15 cellular contexts compared by ENCODE assay signal in the genomic region with DNA sequence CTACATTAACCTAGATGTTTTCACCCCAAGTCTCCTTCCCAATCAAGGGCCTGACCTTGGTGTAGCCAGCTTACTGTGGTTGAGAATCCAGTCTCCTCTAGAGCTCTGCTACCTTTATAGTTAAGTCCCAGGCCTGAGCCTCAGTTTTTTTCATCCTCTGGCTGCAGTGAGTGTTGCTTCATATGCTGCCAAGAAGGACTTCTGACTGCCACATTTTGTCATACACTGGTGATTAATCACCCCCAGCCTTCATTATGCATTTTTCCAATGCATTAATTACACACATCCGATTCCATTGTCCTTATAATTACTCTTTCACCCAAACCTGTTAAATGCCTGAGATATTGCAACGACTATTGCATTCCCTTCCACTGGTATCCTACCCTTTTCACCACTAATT.
"Had no signal": no experiment of that assay in that cellular context is flagged by ENCODE, and none has a peak within 500 bp of the region (broad histone marks: within the 10 kb centered on the region; RNA-seq: fewer than 3 reads in every experiment).

No MANE protein-coding gene starts in this region.

- H3K27me3 Mint-ChIP-seq: activated naive CD4-positive, alpha-beta T cell treated with anti-CD3 and anti-CD28 coated beads, Interleukin-2, amount 10 ng/mL, durations not matched to agents 7 days and 5 days had no signal

- H3K36me3 Mint-ChIP-seq: activated naive CD4-positive, alpha-beta T cell treated with anti-CD3 and anti-CD28 coated beads, Interleukin-2, amount 10 ng/mL, durations not matched to agents 7 days and 5 days had no signal

- H3K27ac ChIP-seq: heart right ventricle, ovary, skin epidermis, thyroid gland, uterus had no signal

- H3K27me3 ChIP-seq: heart right ventricle, ovary, thyroid gland, uterus had no signal

- DNase-seq: activated CD4-positive, alpha-beta T cell treated with anti-CD3 and anti-CD28 coated beads, Interleukin-2, amount 50 U/mL, for 1 hour; activated naive CD4-positive, alpha-beta T cell treated with anti-CD3 and anti-CD28 coated beads, Interleukin-2, amount 10 ng/mL, durations not matched to agents 7 days and 5 days; activated T-cell treated with anti-CD3 and anti-CD28 coated beads for 4 hours; amniotic stem cell; endodermal cell; heart right ventricle; ovary; T-helper 2 cell; thyroid gland; uterus had no signal

- H3K4me3 Mint-ChIP-seq: activated naive CD4-positive, alpha-beta T cell treated with anti-CD3 and anti-CD28 coated beads, Interleukin-2, amount 10 ng/mL, durations not matched to agents 7 days and 5 days; endodermal cell; neural crest cell had no signal

- H3K4me1 Mint-ChIP-seq: activated naive CD4-positive, alpha-beta T cell treated with anti-CD3 and anti-CD28 coated beads, Interleukin-2, amount 10 ng/mL, durations not matched to agents 7 days and 5 days; endodermal cell had no signal

- FAIRE-seq: frontal cortex, keratinocyte had no signal

- H3K4me3 ChIP-seq: heart right ventricle, ovary, skin epidermis, thyroid gland, uterus had no signal

- H3K9me3 Mint-ChIP-seq: activated naive CD4-positive, alpha-beta T cell treated with anti-CD3 and anti-CD28 coated beads, Interleukin-2, amount 10 ng/mL, durations not matched to agents 7 days and 5 days; activated T-helper 2 cell treated with anti-CD3 and anti-CD28 coated beads, Interferon-gamma antibody, Interleukin-2, Interleukin-4, amounts not matched to agents 10 μg/mL and 5 μg/mL and 100 μg/mL, durations not matched to agents 14 hours and 24 hours and 36 hours; endodermal cell had no signal

- H3K36me3 ChIP-seq: heart right ventricle, ovary, thyroid gland, uterus had no signal

- H3K4me1 ChIP-seq: uterus had no signal

- H3K9me3 ChIP-seq: heart right ventricle, ovary, thyroid gland, uterus had no signal

- H3K27ac Mint-ChIP-seq: activated naive CD4-positive, alpha-beta T cell treated with anti-CD3 and anti-CD28 coated beads, Interleukin-2, amount 10 ng/mL, durations not matched to agents 7 days and 5 days; activated T-helper 2 cell treated with anti-CD3 and anti-CD28 coated beads, Interferon-gamma antibody, Interleukin-2, Interleukin-4, amounts not matched to agents 10 μg/mL and 5 μg/mL and 100 μg/mL, durations not matched to agents 14 hours and 24 hours and 36 hours; endodermal cell had no signal
